Comparison of ENCODE assay signal across 1 cellular context in the genomic region with DNA sequence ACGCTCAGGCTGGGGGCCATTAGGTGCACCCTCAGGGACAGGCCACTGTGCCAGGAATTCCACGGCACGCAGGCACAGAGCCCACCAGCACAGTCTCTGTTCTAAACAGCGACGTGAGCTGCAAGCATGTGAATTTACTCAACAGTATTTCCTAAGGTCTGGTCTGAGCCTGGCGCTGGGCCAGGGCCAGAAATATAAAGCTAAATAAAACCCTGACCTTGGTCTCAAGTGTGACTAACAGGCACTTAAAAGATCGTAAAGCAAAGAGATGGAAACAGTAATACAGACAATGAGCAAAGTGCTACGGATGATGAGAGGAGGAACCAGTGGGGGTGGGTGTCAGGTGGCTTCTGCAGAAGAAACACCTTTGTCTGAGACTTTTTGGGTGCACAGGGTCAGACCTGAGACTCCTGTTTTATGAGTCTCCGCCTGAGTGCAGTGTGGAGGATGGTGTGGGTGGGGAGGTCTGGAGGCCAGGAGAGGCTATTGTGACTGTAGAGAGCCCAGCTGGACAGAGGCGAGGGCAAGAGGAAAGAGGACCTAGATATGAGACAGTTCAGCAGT.
TF ChIP-seq lines count a peak whose summit lies in the region.

No MANE protein-coding gene starts in this region.

TF ChIP-seq in HepG2, 621 proteins besides CTCF, POLR2A, EP300 and RAD21:
- TF ChIP-seq ZNF768 (CRISPR knock-in tag; IDR thresholded peaks at IDR 0.05) (0 out of 2 replicates have a peak, but pooled peaks have one; percentile 13), ARNT (IDR thresholded peaks at IDR 0.05) (no peak)
